ENCODE assay signal across 22 cellular contexts in the genomic region with DNA sequence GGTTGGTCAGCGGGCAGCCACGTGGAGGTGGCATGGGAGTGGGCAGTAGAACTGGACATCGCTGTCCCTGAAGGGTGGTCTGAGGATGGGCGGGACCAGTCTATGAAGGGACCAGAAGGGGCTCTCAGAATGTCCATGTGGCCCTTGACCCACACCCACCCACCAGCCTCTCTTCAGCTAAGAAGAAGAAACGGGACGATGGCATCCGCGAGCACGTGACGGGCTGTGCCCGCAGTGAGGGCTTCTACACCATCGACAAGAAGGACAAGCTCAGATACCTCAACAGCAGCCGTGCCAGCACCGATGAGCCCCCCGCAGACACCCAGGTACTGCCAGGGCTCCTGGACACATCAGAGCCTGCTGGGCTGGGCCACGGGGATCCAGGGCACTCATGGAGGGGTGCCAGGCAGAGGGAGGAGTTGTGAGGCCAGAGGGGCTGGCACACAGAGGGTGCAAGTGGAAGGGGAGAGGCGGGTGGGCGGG. TPM values are rescaled to one million over a fixed set of nuclear protein-coding genes. Genes with fewer than 3 reads are reported as not detected.
A peak's percentile ranks its signal among the peaks of the same experiment; 100 is the strongest.
DNase-seq lines count a peak whose midpoint lies in the region; ATAC-seq, FAIRE-seq and TF ChIP-seq lines count a peak whose summit lies in the region.
"Had no signal": no experiment of that assay in that cellular context is flagged by ENCODE, and none has a peak within 500 bp of the region (broad histone marks: within the 10 kb centered on the region; RNA-seq: fewer than 3 reads in every experiment).

No MANE protein-coding gene starts in this region.

- DNase-seq in DND-41 (no peak), HCT116 (ENCODE audit: low read depth, low spot score) (no peak), ecto neural progenitor cell (ENCODE audit: low spot score) (peak; percentile 46), sciatic nerve (ENCODE audit: low spot score) (no peak), NK-92 (lab: John Stamatoyannopoulos, UW; ENCODE audit: unreplicated experiment) (no peak), T1000 (lab: John Stamatoyannopoulos, UW) (no peak), frontal cortex (ENCODE audit: low spot score in 2 of 2) (no peak)
- DNase-seq: ACHN; AML-193; DMS53; Kasumi-1; MM.1S; NCI-H1092 treated with DMSO at 0.1 percent for 48 hours; NCI-H1694 treated with DMSO at 0.1 percent for 48 hours; NCI-H2107; NCI-H345; NCI-H526; NK-92 treated with Interleukin-12 subunit alpha and Interleukin-12 subunit beta, amount 100 ng/mL, for 24 hours; OCI-M1 had no signal

- H3K4me1 ChIP-seq in DND-41 (ENCODE audit: insufficient read depth, low read length): no peaks in the 10 kb centered on the region
- no peaks in the 10 kb centered on the region for H3K4me1 ChIP-seq in HCT116 (ENCODE audit: control insufficient read depth in 1 of 2, insufficient read depth in 2 of 2, low read length in 2 of 2)

- no peaks in the 10 kb centered on the region for H3K9me2 ChIP-seq in HCT116 (ENCODE audit: insufficient read depth)

- TF ChIP-seq CTCF in DND-41 (IDR thresholded peaks at IDR 0.05; ENCODE audit: borderline replicate concordance, extremely low read depth, low read length, poor library complexity, severe bottlenecking) (no peak), HCT116 (IDR thresholded peaks at IDR 0.05 in 2 of 3, conservative IDR thresholded peaks at IDR 0.05 in 1 of 3; ENCODE audit: borderline replicate concordance in 1 of 3, insufficient read depth in 1 of 3, low read depth in 2 of 3, low read length in 2 of 3) (no peak)

- TF ChIP-seq POLR2A in HCT116 (IDR thresholded peaks at IDR 0.05; ENCODE audit: borderline replicate concordance, extremely low read depth, insufficient read depth, insufficient read length): no peak

- H2AFZ ChIP-seq in DND-41 (ENCODE audit: low read depth, low read length) (no peak overlapping the region), HCT116 (ENCODE audit: low read depth, low read length, poor library complexity, severe bottlenecking) (no peak overlapping the region)

- H3K27ac ChIP-seq in DND-41 (ENCODE audit: low read length): no peak overlapping the region
- no peak overlapping the region for H3K27ac ChIP-seq in HCT116 (ENCODE audit: low read depth, low read length)

- no peak for FAIRE-seq in frontal cortex (lab: Jason Lieb, UNC)
- FAIRE-seq: GM19239, H54 had no signal

- POLR2A ChIA-PET in HCT116 (lab: Charles Lee): no interaction called here

- H3K36me3 ChIP-seq in DND-41 (ENCODE audit: insufficient read depth, low read length) (peaks cover 92% of the 10 kb centered on the region), HCT116 (ENCODE audit: control insufficient read depth in 1 of 2, insufficient read depth in 2 of 2, low read length in 2 of 2) (peaks cover 23 to 33% of the 10 kb centered on the region in 2 experiments; a peak in 3 of 4 replicates)

- H3K4me3 ChIP-seq in DND-41 (ENCODE audit: low read depth in 1 of 2, low read length in 2 of 2) (no peak overlapping the region), HCT116 (replicated peaks in 1 of 2; ENCODE audit: low read depth in 1 of 2, low read length in 2 of 2) (no peak overlapping the region)

- no TSS peak for BruUV-seq in HCT116 (replicated peaks; lab: Mats Ljungman, UMichigan)

- no peak for TF ChIP-seq RAD21 in HCT116 (IDR thresholded peaks at IDR 0.05; ENCODE audit: low read depth)

- H3K9ac ChIP-seq in DND-41 (ENCODE audit: low read depth, low read length) (no peak overlapping the region), HCT116 (ENCODE audit: low read length) (no peak overlapping the region)

- peak; percentile 34; the same call in 2 of the 3 replicates for ATAC-seq in DND-41 (ENCODE audit: insufficient read depth, low read depth)
- peak; percentile 39; the same call in 1 of the 2 replicates for ATAC-seq in HCT116
- ATAC-seq in sciatic nerve: peak; percentile 6

- RAD21 ChIA-PET in HCT116 (lab: Charles Lee; ENCODE audit: low non-redundant PET in 1 of 2, low total read pairs in 2 of 2, uncharacterized antibody in 2 of 2, unreplicated experiment in 2 of 2): interaction anchor here in 1 of 2 experiments (0.7 kb wide), 1 partner anchor 17 kb away, joined by 3 read pairs; no protein-coding TSS in a partner anchor

- H3K79me2 ChIP-seq in DND-41 (ENCODE audit: insufficient read depth, low read length) (peaks cover 6% of the 10 kb centered on the region), HCT116 (ENCODE audit: insufficient read depth, low read length) (no peaks in the 10 kb centered on the region; the same call in 1 of the 2 replicates)

- CTCF ChIA-PET in HCT116 (lab: Charles Lee): no interaction called here

- H3K27me3 ChIP-seq in DND-41 (ENCODE audit: insufficient read depth, low read length, poor library complexity) (no peaks in the 10 kb centered on the region), HCT116 (ENCODE audit: insufficient read depth, low read length) (no peaks in the 10 kb centered on the region)

- H3K4me2 ChIP-seq in DND-41 (ENCODE audit: insufficient read depth, low read length) (no peak overlapping the region), HCT116 (ENCODE audit: low read length) (no peak overlapping the region)

- intact Hi-C loops in HCT116 (cut with micrococcal nuclease): no loop called here
- intact Hi-C loops in sciatic nerve (cut with DNase I): no loop called here

- H3K9me3 ChIP-seq in DND-41 (ENCODE audit: insufficient read depth, low read length, severe bottlenecking): no peaks in the 10 kb centered on the region
- H3K9me3 ChIP-seq in HCT116 (ENCODE audit: control insufficient read depth in 1 of 2, insufficient read depth in 1 of 2, low read depth in 1 of 2, low read length in 2 of 2): no peaks in the 10 kb centered on the region

- H4K20me1 ChIP-seq in DND-41 (ENCODE audit: insufficient read depth, low read length) (peaks cover 34% of the 10 kb centered on the region), HCT116 (ENCODE audit: insufficient read depth) (no peaks in the 10 kb centered on the region)

TF ChIP-seq in HCT116, 20 proteins besides CTCF, POLR2A, EP300 and RAD21 (continues in another document):
- TF ChIP-seq POLR2AphosphoS5 (IDR thresholded peaks at IDR 0.05; ENCODE audit: low read depth, low read length): no peak
- TF ChIP-seq MAX (IDR thresholded peaks at IDR 0.05): no peak
- no peak for TF ChIP-seq SP1 (IDR thresholded peaks at IDR 0.05; ENCODE audit: low read depth)
- no peak for TF ChIP-seq EZH2 (IDR thresholded peaks at IDR 0.05)
- no peak for TF ChIP-seq ZNF274 (IDR thresholded peaks at IDR 0.05; ENCODE audit: low read depth, low read length)
- TF ChIP-seq, protein P1, sequence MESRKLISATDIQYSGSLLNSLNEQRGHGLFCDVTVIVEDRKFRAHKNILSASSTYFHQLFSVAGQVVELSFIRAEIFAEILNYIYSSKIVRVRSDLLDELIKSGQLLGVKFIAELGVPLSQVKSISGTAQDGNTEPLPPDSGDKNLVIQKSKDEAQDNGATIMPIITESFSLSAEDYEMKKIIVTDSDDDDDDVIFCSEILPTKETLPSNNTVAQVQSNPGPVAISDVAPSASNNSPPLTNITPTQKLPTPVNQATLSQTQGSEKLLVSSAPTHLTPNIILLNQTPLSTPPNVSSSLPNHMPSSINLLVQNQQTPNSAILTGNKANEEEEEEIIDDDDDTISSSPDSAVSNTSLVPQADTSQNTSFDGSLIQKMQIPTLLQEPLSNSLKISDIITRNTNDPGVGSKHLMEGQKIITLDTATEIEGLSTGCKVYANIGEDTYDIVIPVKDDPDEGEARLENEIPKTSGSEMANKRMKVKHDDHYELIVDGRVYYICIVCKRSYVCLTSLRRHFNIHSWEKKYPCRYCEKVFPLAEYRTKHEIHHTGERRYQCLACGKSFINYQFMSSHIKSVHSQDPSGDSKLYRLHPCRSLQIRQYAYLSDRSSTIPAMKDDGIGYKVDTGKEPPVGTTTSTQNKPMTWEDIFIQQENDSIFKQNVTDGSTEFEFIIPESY (IDR thresholded peaks at IDR 0.05; ENCODE audit: extremely low read depth, insufficient replicate concordance, low read length): no peak
- TF ChIP-seq CEBPB (IDR thresholded peaks at IDR 0.05; ENCODE audit: low read depth): no peak
- no peak for TF ChIP-seq SIN3A (IDR thresholded peaks at IDR 0.05; ENCODE audit: low read depth)
- TF ChIP-seq SRF (IDR thresholded peaks at IDR 0.05; ENCODE audit: low read depth): no peak
- TF ChIP-seq FOSL1 (IDR thresholded peaks at IDR 0.05; ENCODE audit: low read depth): no peak
- TF ChIP-seq YY1 (IDR thresholded peaks at IDR 0.05; ENCODE audit: extremely low read depth, insufficient replicate concordance, low read depth, low read length): no peak
- no peak for TF ChIP-seq JUND (IDR thresholded peaks at IDR 0.05)
- no peak for TF ChIP-seq EZH2phosphoT487 (IDR thresholded peaks at IDR 0.05; ENCODE audit: borderline replicate concordance)
- no peak for TF ChIP-seq TCF7L2 (IDR thresholded peaks at IDR 0.05; ENCODE audit: borderline replicate concordance, extremely low read depth, insufficient read depth, insufficient read length)
- no peak for TF ChIP-seq CBX3 (IDR thresholded peaks at IDR 0.05; ENCODE audit: low read depth)
- TF ChIP-seq EGR1 (IDR thresholded peaks at IDR 0.05; ENCODE audit: low read depth): no peak

RNA-seq across cellular contexts. Expression of gene SETD1B, which starts 21.3 kb away (rescaled TPM):
- total RNA-seq in HCT116 (2021; ENCODE audit: unreplicated experiment): 17.5 TPM
- polyA plus RNA-seq in HCT116 (2012): 6.6 and 7.3 TPM in 2 replicates
- 26.3 TPM for total RNA-seq in sciatic nerve
- 2.4 TPM for total RNA-seq in frontal cortex

RNA-seq across cellular contexts. Expression of gene RHOF, which starts 31.6 kb away (rescaled TPM):
- total RNA-seq in HCT116 (2021; ENCODE audit: unreplicated experiment) (116 TPM), sciatic nerve (12.1 TPM), frontal cortex (13.0 TPM)
- 93.4 and 134 TPM in 2 replicates for polyA plus RNA-seq in HCT116 (2012)

RNA-seq across cellular contexts. Expression of gene HPD, which starts 33.6 kb away (rescaled TPM):
- 1.1 TPM for total RNA-seq in HCT116 (2021; ENCODE audit: unreplicated experiment)
- polyA plus RNA-seq in HCT116 (2012): 1.5 TPM in 2 replicates
- total RNA-seq in sciatic nerve: 0.40 TPM
- not detected for total RNA-seq in frontal cortex
- total RNA-seq: SK-MEL-5 had no signal
